Comparison of ENCODE assay signal across 1 cellular context in the genomic region with DNA sequence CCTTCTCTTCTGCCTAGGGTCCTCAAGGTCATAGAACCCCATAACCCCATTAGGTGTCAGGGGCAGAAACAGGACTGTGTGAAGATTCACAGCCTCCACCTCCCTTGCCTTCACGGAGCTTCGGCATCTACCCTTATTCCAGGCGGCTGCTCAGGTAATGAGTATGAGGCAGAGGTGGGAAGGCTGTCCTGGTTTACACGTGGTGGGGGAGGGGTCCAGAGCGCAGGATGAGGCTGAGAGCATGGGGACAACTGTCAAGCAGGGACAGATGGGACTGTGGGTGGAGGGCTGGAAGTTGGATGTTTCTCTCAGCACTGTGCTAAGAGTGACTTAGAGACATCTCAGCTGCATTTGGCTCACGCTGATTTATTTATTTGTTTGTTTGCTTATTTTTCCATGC.
TF ChIP-seq lines count a peak whose summit lies in the region.

No MANE protein-coding gene starts in this region.

TF ChIP-seq in GM23338, 12 proteins besides CTCF, POLR2A, EP300 and RAD21 (continued from another document):
- TF ChIP-seq, protein P1, sequence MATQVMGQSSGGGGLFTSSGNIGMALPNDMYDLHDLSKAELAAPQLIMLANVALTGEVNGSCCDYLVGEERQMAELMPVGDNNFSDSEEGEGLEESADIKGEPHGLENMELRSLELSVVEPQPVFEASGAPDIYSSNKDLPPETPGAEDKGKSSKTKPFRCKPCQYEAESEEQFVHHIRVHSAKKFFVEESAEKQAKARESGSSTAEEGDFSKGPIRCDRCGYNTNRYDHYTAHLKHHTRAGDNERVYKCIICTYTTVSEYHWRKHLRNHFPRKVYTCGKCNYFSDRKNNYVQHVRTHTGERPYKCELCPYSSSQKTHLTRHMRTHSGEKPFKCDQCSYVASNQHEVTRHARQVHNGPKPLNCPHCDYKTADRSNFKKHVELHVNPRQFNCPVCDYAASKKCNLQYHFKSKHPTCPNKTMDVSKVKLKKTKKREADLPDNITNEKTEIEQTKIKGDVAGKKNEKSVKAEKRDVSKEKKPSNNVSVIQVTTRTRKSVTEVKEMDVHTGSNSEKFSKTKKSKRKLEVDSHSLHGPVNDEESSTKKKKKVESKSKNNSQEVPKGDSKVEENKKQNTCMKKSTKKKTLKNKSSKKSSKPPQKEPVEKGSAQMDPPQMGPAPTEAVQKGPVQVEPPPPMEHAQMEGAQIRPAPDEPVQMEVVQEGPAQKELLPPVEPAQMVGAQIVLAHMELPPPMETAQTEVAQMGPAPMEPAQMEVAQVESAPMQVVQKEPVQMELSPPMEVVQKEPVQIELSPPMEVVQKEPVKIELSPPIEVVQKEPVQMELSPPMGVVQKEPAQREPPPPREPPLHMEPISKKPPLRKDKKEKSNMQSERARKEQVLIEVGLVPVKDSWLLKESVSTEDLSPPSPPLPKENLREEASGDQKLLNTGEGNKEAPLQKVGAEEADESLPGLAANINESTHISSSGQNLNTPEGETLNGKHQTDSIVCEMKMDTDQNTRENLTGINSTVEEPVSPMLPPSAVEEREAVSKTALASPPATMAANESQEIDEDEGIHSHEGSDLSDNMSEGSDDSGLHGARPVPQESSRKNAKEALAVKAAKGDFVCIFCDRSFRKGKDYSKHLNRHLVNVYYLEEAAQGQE (IDR thresholded peaks at IDR 0.05; ENCODE audit: unreplicated experiment), result no peak
- TF ChIP-seq, protein P2, sequence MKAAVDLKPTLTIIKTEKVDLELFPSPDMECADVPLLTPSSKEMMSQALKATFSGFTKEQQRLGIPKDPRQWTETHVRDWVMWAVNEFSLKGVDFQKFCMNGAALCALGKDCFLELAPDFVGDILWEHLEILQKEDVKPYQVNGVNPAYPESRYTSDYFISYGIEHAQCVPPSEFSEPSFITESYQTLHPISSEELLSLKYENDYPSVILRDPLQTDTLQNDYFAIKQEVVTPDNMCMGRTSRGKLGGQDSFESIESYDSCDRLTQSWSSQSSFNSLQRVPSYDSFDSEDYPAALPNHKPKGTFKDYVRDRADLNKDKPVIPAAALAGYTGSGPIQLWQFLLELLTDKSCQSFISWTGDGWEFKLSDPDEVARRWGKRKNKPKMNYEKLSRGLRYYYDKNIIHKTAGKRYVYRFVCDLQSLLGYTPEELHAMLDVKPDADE (IDR thresholded peaks at IDR 0.05), result no peak
- TF ChIP-seq, protein P3, sequence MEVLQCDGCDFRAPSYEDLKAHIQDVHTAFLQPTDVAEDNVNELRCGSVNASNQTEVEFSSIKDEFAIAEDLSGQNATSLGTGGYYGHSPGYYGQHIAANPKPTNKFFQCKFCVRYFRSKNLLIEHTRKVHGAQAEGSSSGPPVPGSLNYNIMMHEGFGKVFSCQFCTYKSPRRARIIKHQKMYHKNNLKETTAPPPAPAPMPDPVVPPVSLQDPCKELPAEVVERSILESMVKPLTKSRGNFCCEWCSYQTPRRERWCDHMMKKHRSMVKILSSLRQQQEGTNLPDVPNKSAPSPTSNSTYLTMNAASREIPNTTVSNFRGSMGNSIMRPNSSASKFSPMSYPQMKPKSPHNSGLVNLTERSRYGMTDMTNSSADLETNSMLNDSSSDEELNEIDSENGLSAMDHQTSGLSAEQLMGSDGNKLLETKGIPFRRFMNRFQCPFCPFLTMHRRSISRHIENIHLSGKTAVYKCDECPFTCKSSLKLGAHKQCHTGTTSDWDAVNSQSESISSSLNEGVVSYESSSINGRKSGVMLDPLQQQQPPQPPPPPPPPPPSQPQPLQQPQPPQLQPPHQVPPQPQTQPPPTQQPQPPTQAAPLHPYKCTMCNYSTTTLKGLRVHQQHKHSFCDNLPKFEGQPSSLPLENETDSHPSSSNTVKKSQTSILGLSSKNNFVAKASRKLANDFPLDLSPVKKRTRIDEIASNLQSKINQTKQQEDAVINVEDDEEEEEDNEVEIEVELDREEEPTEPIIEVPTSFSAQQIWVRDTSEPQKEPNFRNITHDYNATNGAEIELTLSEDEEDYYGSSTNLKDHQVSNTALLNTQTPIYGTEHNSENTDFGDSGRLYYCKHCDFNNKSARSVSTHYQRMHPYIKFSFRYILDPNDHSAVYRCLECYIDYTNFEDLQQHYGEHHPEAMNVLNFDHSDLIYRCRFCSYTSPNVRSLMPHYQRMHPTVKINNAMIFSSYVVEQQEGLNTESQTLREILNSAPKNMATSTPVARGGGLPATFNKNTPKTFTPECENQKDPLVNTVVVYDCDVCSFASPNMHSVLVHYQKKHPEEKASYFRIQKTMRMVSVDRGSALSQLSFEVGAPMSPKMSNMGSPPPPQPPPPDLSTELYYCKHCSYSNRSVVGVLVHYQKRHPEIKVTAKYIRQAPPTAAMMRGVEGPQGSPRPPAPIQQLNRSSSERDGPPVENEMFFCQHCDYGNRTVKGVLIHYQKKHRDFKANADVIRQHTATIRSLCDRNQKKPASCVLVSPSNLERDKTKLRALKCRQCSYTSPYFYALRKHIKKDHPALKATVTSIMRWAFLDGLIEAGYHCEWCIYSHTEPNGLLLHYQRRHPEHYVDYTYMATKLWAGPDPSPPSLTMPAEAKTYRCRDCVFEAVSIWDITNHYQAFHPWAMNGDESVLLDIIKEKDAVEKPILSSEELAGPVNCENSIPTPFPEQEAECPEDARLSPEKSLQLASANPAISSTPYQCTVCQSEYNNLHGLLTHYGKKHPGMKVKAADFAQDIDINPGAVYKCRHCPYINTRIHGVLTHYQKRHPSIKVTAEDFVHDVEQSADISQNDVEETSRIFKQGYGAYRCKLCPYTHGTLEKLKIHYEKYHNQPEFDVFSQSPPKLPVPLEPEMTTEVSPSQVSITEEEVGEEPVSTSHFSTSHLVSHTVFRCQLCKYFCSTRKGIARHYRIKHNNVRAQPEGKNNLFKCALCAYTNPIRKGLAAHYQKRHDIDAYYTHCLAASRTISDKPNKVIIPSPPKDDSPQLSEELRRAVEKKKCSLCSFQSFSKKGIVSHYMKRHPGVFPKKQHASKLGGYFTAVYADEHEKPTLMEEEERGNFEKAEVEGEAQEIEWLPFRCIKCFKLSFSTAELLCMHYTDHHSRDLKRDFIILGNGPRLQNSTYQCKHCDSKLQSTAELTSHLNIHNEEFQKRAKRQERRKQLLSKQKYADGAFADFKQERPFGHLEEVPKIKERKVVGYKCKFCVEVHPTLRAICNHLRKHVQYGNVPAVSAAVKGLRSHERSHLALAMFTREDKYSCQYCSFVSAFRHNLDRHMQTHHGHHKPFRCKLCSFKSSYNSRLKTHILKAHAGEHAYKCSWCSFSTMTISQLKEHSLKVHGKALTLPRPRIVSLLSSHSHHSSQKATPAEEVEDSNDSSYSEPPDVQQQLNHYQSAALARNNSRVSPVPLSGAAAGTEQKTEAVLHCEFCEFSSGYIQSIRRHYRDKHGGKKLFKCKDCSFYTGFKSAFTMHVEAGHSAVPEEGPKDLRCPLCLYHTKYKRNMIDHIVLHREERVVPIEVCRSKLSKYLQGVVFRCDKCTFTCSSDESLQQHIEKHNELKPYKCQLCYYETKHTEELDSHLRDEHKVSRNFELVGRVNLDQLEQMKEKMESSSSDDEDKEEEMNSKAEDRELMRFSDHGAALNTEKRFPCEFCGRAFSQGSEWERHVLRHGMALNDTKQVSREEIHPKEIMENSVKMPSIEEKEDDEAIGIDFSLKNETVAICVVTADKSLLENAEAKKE (CRISPR knock-in tag; IDR thresholded peaks at IDR 0.05), result no peak
- TF ChIP-seq NANOG (IDR thresholded peaks at IDR 0.05; ENCODE audit: borderline replicate concordance) (no peak), JUNB (IDR thresholded peaks at IDR 0.05; ENCODE audit: unreplicated experiment) (no peak), ZNF331 (CRISPR knock-in tag; IDR thresholded peaks at IDR 0.05; ENCODE audit: low read depth) (no peak), EZH2 (IDR thresholded peaks at IDR 0.05; ENCODE audit: low read depth, unreplicated experiment) (no peak)
